In genomic region chr12:113625499-113625898, GRCh38 we compare ENCODE assay signal across 33 cellular contexts.
A peak's percentile ranks its signal among the peaks of the same experiment; 100 is the strongest.
DNase-seq lines count a peak whose midpoint lies in the region; ATAC-seq, FAIRE-seq and TF ChIP-seq lines count a peak whose summit lies in the region.
"Had no signal": no experiment of that assay in that cellular context is flagged by ENCODE, and none has a peak within 500 bp of the region (broad histone marks: within the 10 kb centered on the region; RNA-seq: fewer than 3 reads in every experiment).

No MANE protein-coding gene starts in this region.

- TF ChIP-seq EP300 in HepG2 (IDR thresholded peaks at IDR 0.05; ENCODE audit: low read depth in 2 of 2, low read length in 2 of 2) (no peak), HepG2 (CRISPR knock-in tag; IDR thresholded peaks at IDR 0.05; ENCODE audit: borderline replicate concordance) (no peak), K562 (IDR thresholded peaks at IDR 0.05; ENCODE audit: low read length) (no peak)

- WGBS in HepG2 (ENCODE audit: low lambda C conversion rate): 19% methylated on average over 2 of the region's 2 CpGs
- WGBS in right lobe of liver (ENCODE audit: insufficient coverage, low coverage, low lambda C conversion rate, missing lambda C conversion rate): 69% methylated on average over 2 of the region's 2 CpGs
- WGBS in K562 (ENCODE audit: insufficient coverage, low coverage, missing lambda C conversion rate): 14% methylated on average over 2 of the region's 2 CpGs

- POLR2A ChIA-PET in HepG2 (lab: Yijun Ruan, JAX): no interaction called here
- POLR2A ChIA-PET in HEK293 (lab: Yijun Ruan, JAX): no interaction called here
- POLR2A ChIA-PET in K562 (lab: Yijun Ruan, JAX): no interaction called here

- H3K4me1 ChIP-seq in HepG2 (ENCODE audit: insufficient read depth, low read length) (no peaks in the 10 kb centered on the region), right lobe of liver (no peaks in the 10 kb centered on the region), HEK293 (ENCODE audit: control insufficient read depth, insufficient read depth, low read length) (no peaks in the 10 kb centered on the region), K562 (replicated peaks in 1 of 2; ENCODE audit: control insufficient read depth in 2 of 2, insufficient read depth in 2 of 2, low read length in 2 of 2) (no peaks in the 10 kb centered on the region)
- H3K4me1 ChIP-seq: A549; BE2C; BLaER1; BLaER1 treated with 17β-estradiol and CSF1 and Interleukin-3, amounts not matched to agents 10 nM and 100 nM; Caco-2 had no signal

- no peaks in the 10 kb centered on the region for H4K20me1 ChIP-seq in HepG2 (ENCODE audit: insufficient read depth, low read length)
- H4K20me1 ChIP-seq in K562 (replicated peaks; ENCODE audit: control insufficient read depth, insufficient read depth, low read length): no peaks in the 10 kb centered on the region
- H4K20me1 ChIP-seq: BLaER1; BLaER1 treated with 17β-estradiol and CSF1 and Interleukin-3, amounts not matched to agents 10 nM and 100 nM had no signal

- H3K36me3 ChIP-seq in HepG2 (replicated peaks in 1 of 2; ENCODE audit: control insufficient read depth in 1 of 2, insufficient read depth in 2 of 2, low read length in 2 of 2) (no peaks in the 10 kb centered on the region), right lobe of liver (no peaks in the 10 kb centered on the region), HEK293 (ENCODE audit: control insufficient read depth in 2 of 2, insufficient read depth in 1 of 2, low read length in 2 of 2) (no peaks in the 10 kb centered on the region), K562 (ENCODE audit: control insufficient read depth, insufficient read depth, low read length) (no peaks in the 10 kb centered on the region)
- H3K36me3 ChIP-seq: BE2C, BLaER1 had no signal

- no peak overlapping the region for H3K9ac ChIP-seq in HepG2 (ENCODE audit: insufficient read depth, low read depth, low read length)
- no peak overlapping the region for H3K9ac ChIP-seq in K562 (ENCODE audit: insufficient read depth in 1 of 2, low read depth in 2 of 2, low read length in 2 of 2)
- H3K9ac ChIP-seq: BLaER1; BLaER1 treated with 17β-estradiol and CSF1 and Interleukin-3, amounts not matched to agents 10 nM and 100 nM had no signal

- H3K4me2 ChIP-seq in HepG2 (ENCODE audit: low read depth, low read length) (no peak overlapping the region), K562 (ENCODE audit: insufficient read depth, low read length) (no peak overlapping the region)
- H3K4me2 ChIP-seq: A549; BLaER1; BLaER1 treated with 17β-estradiol and CSF1 and Interleukin-3, amounts not matched to agents 10 nM and 100 nM had no signal

- no peak for FAIRE-seq in HepG2 (lab: Jason Lieb, UNC)
- no peak for FAIRE-seq in K562 (lab: Jason Lieb, UNC)
- no peak for FAIRE-seq in GM12891 (lab: Jason Lieb, UNC)
- FAIRE-seq: A204.1, A549, D721Med had no signal

- no peak for DNase-seq in HepG2 (ENCODE audit: low spot score)
- no peak for DNase-seq in right lobe of liver
- DNase-seq in K562 (ENCODE audit: extremely low read depth in 1 of 4, low spot score in 3 of 4): no peak
- no peak for DNase-seq in NCI-H2171 (lab: John Stamatoyannopoulos, UW)
- no peak for DNase-seq in GM12891 (ENCODE audit: insufficient read length, low spot score)
- DNase-seq: 8988T; ACHN; AML-193; BE2C; C1 segment of cervical spinal cord; Caco-2; Calu3; CD4-positive, alpha-beta memory T cell; CD4-positive, alpha-beta T cell; CD4-positive, CD25-positive, alpha-beta regulatory T cell; CD8-positive, alpha-beta memory T cell; CD8-positive, alpha-beta T cell; COR-L47; DMS 273 treated with DMSO at 0.1 percent for 48 hours; DMS153; DMS53; DMS79; DMS79 treated with DMSO at 0.1 percent for 48 hours; DND-41; EL had no signal

- TF ChIP-seq CTCF in HepG2 (CRISPR knock-in tag; IDR thresholded peaks at IDR 0.05) (no peak), right lobe of liver (IDR thresholded peaks at IDR 0.05) (no peak), HEK293 (tag by site-specific recombination; IDR thresholded peaks at IDR 0.05) (no peak), K562 (IDR thresholded peaks at IDR 0.05 in 2 of 3, conservative IDR thresholded peaks at IDR 0.05 in 1 of 3; ENCODE audit: insufficient read depth in 2 of 3, low read depth in 1 of 3, low read length in 3 of 3) (no peak)

- ATAC-seq in HepG2: no peak
- ATAC-seq in right lobe of liver: no peak
- no peak for ATAC-seq in K562
- ATAC-seq: A549; CD8-positive, alpha-beta T cell had no signal

- H2AFZ ChIP-seq in HepG2 (ENCODE audit: low read length) (no peak overlapping the region), K562 (ENCODE audit: low read depth, low read length) (no peak overlapping the region)

- TF ChIP-seq POLR2A in HepG2 (IDR thresholded peaks at IDR 0.05; ENCODE audit: insufficient read depth in 1 of 2, low read depth in 2 of 2, low read length in 2 of 2) (no peak), right lobe of liver (IDR thresholded peaks at IDR 0.05) (no peak), K562 (conservative IDR thresholded peaks at IDR 0.05) (no peak), GM12891 (IDR thresholded peaks at IDR 0.05; ENCODE audit: low read depth, low read length) (no peak)

- in situ Hi-C loops in HepG2 (cut with HindIII; ENCODE audit: extremely low pct_ligation_motif_present, low pct_unique_long_range_greater_than_20kb): no loop called here
- in situ Hi-C loops in K562 (cut with MboI): no loop called here

- TF ChIP-seq RAD21 in HepG2 (CRISPR knock-in tag; IDR thresholded peaks at IDR 0.05) (no peak), K562 (CRISPR knock-in tag; conservative IDR thresholded peaks at IDR 0.05 in 1 of 2, IDR thresholded peaks at IDR 0.05 in 1 of 2) (no peak)

- intact Hi-C loops in HepG2 (cut with micrococcal nuclease; ENCODE audit: unreplicated experiment) (no loop called here), right lobe of liver (cut with DNase I) (no loop called here), K562 (cut with micrococcal nuclease) (no loop called here)

- H3K79me2 ChIP-seq in HepG2 (ENCODE audit: insufficient read depth, low read length) (no peaks in the 10 kb centered on the region), K562 (ENCODE audit: control insufficient read depth, insufficient read depth, low read length) (no peaks in the 10 kb centered on the region)

- H3K27ac ChIP-seq in HepG2 (ENCODE audit: extremely low read length, insufficient read depth, low read length) (no peak overlapping the region), right lobe of liver (no peak overlapping the region), HEK293 (ENCODE audit: extremely low read depth, low read depth, low read length) (no peak overlapping the region), K562 (ENCODE audit: extremely low read depth, low read depth, low read length) (no peak overlapping the region)
- H3K27ac ChIP-seq: 22Rv1; A549; BLaER1; BLaER1 treated with 17β-estradiol and CSF1 and Interleukin-3, amounts not matched to agents 10 nM and 100 nM; C4-2B had no signal

- CTCF ChIA-PET in HepG2 (lab: Yijun Ruan, JAX; ENCODE audit: low intra/inter-chr PET ratio, low total read pairs): no interaction called here
- CTCF ChIA-PET in HEK293 (lab: Yijun Ruan, JAX): interaction anchor here (0.6 kb wide), 1 partner anchor 646 kb away, joined by 5 read pairs; no protein-coding TSS in a partner anchor
- CTCF ChIA-PET in K562 (lab: Yijun Ruan, JAX; ENCODE audit: low intra/inter-chr PET ratio): no interaction called here

- no TSS peak for BruUV-seq in HepG2 (replicated peaks; lab: Mats Ljungman, UMichigan)
- BruUV-seq in K562 (replicated peaks; lab: Mats Ljungman, UMichigan): no TSS peak

- H3K9me1 ChIP-seq in K562 (ENCODE audit: control insufficient read depth, insufficient read depth, low read length): no peaks in the 10 kb centered on the region

- H3K27me3 ChIP-seq in HepG2 (ENCODE audit: control insufficient read depth in 1 of 2, insufficient read depth in 2 of 2, low read length in 2 of 2) (0 out of 5 replicates have a peak, but pooled peaks cover 0 to 8% of the 10 kb centered on the region in 2 experiments), right lobe of liver (no peaks in the 10 kb centered on the region), K562 (ENCODE audit: control insufficient read depth in 2 of 2, insufficient read depth in 2 of 2, low read length in 2 of 2) (peaks cover 0 to 5% of the 10 kb centered on the region in 2 experiments; a peak in 1 of 5 replicates)
- H3K27me3 ChIP-seq: BE2C; BLaER1; BLaER1 treated with 17β-estradiol and CSF1 and Interleukin-3, amounts not matched to agents 10 nM and 100 nM had no signal

- H3K9me3 ChIP-seq in HepG2 (ENCODE audit: low read length) (peaks cover 6% of the 10 kb centered on the region; the same call in 1 of the 2 replicates), right lobe of liver (no peaks in the 10 kb centered on the region), HEK293 (ENCODE audit: control insufficient read depth, insufficient read depth, low read depth, low read length) (no peaks in the 10 kb centered on the region), K562 (replicated peaks; ENCODE audit: control insufficient read depth, insufficient read depth, low read depth, low read length) (peaks cover 2% of the 10 kb centered on the region)
- H3K9me3 ChIP-seq: BE2C had no signal

- no peak overlapping the region for H3K4me3 ChIP-seq in HepG2 (replicated peaks in 1 of 3; ENCODE audit: insufficient read depth in 1 of 3, low read depth in 2 of 3, low read length in 3 of 3)
- H3K4me3 ChIP-seq in right lobe of liver: no peak overlapping the region
- no peak overlapping the region for H3K4me3 ChIP-seq in HEK293 (ENCODE audit: low read depth, low read length)
- H3K4me3 ChIP-seq in K562: no peak overlapping the region
- H3K4me3 ChIP-seq: A549; BLaER1; BLaER1 treated with 17β-estradiol and CSF1 and Interleukin-3, amounts not matched to agents 10 nM and 100 nM had no signal

TF ChIP-seq in HepG2, 621 proteins besides CTCF, POLR2A, EP300 and RAD21:
- TF ChIP-seq ZBTB1 (CRISPR knock-in tag; IDR thresholded peaks at IDR 0.05; ENCODE audit: borderline replicate concordance): no peak
- TF ChIP-seq ZNF615 (CRISPR knock-in tag; IDR thresholded peaks at IDR 0.05; ENCODE audit: borderline replicate concordance): peak; percentile 99; the same call in 1 of the 2 replicates

TF ChIP-seq in HEK293, 187 proteins besides CTCF, POLR2A, EP300 and RAD21:
- no peak for TF ChIP-seq ZNF223 (tag by site-specific recombination; IDR thresholded peaks at IDR 0.05)
- peak; percentile 60 for TF ChIP-seq SETDB1 (IDR thresholded peaks at IDR 0.05; ENCODE audit: insufficient read length, low read length)

TF ChIP-seq in K562, 482 proteins besides CTCF, POLR2A, EP300 and RAD21 (continues in another document):
- peak; percentile 52; the same call in 1 of the 2 replicates for TF ChIP-seq TRIM28 (IDR thresholded peaks at IDR 0.05)
- no peak for TF ChIP-seq RAD51 (IDR thresholded peaks at IDR 0.05; ENCODE audit: borderline replicate concordance, low read depth)
- TF ChIP-seq ZNF217 (CRISPR knock-in tag; IDR thresholded peaks at IDR 0.05): no peak
- no peak for TF ChIP-seq SIRT6 (IDR thresholded peaks at IDR 0.05; ENCODE audit: low read depth, low read length)

TF ChIP-seq in GM12891, 5 proteins besides CTCF, POLR2A, EP300 and RAD21:
- no peak for TF ChIP-seq POU2F2 (IDR thresholded peaks at IDR 0.05; ENCODE audit: low read depth, low read length)
- no peak for TF ChIP-seq POLR2AphosphoS5 (IDR thresholded peaks at IDR 0.05; ENCODE audit: low read depth, low read length)
- no peak for TF ChIP-seq PAX5 (IDR thresholded peaks at IDR 0.05; ENCODE audit: insufficient read depth, low read length, severe bottlenecking)
- no peak for TF ChIP-seq SPI1 (IDR thresholded peaks at IDR 0.05; ENCODE audit: low read depth, low read length)
- no peak for TF ChIP-seq TAF1 (IDR thresholded peaks at IDR 0.05; ENCODE audit: low read depth, low read length)
